Comparison of ENCODE assay signal across 8 cellular contexts in genomic region chr17:40329981-40330794, GRCh38. TPM values are rescaled to one million over a fixed set of nuclear protein-coding genes. Genes with fewer than 3 reads are reported as not detected.
DNase-seq lines count a peak whose midpoint lies in the region; ATAC-seq, FAIRE-seq and TF ChIP-seq lines count a peak whose summit lies in the region.

No MANE protein-coding gene starts in this region.

- H3K4me3 ChIP-seq in DND-41 (ENCODE audit: low read depth in 1 of 2, low read length in 2 of 2) (no peak overlapping the region), GM12878 (no peak overlapping the region)

- H3K27me3 ChIP-seq in DND-41 (ENCODE audit: insufficient read depth, low read length, poor library complexity) (no peaks in the 10 kb centered on the region), GM12878 (replicated peaks in 1 of 2; ENCODE audit: control insufficient read depth in 2 of 2, insufficient read depth in 2 of 2, low read length in 1 of 2) (no peaks in the 10 kb centered on the region)

- peaks cover 31% of the 10 kb centered on the region for H3K4me1 Mint-ChIP-seq in neural crest cell

- H3K4me1 ChIP-seq in DND-41 (ENCODE audit: insufficient read depth, low read length) (peaks cover 19% of the 10 kb centered on the region), GM12878 (ENCODE audit: control insufficient read depth, insufficient read depth, low read length) (peaks cover 40% of the 10 kb centered on the region)

- 0 out of 2 replicates have a peak, but pooled peaks cover 3% of the 10 kb centered on the region for H3K79me2 ChIP-seq in DND-41 (ENCODE audit: insufficient read depth, low read length)
- peaks cover 88% of the 10 kb centered on the region for H3K79me2 ChIP-seq in GM12878 (ENCODE audit: control insufficient read depth, insufficient read depth, low read length)

- in situ Hi-C loops in GM12878 (cut with MboI), result loop anchor here (10.0 kb wide), 1 partner anchor 1345 kb away; no protein-coding TSS in a partner anchor

- no peak overlapping the region for H3K4me2 ChIP-seq in DND-41 (ENCODE audit: insufficient read depth, low read length)
- H3K4me2 ChIP-seq in GM12878 (ENCODE audit: control insufficient read depth, insufficient read depth), result peak overlapping the region; percentile 62

- SMC1A ChIA-PET in GM12878 (lab: Charles Lee; ENCODE audit: uncharacterized antibody, unreplicated experiment), result interaction anchor here (1.4 to 2.3 kb wide), 2 partner anchors 11 to 25 kb away, joined by 4 to 9 read pairs; no protein-coding TSS in a partner anchor

- intact Hi-C loops in GM12878 (cut with micrococcal nuclease; ENCODE audit: unreplicated experiment), result loop anchor here (1.0 kb wide), 1 partner anchor 11 kb away; no protein-coding TSS in a partner anchor

- WGBS in GM12878 (ENCODE audit: insufficient coverage, insufficient replicate concordance, low lambda C conversion rate, missing lambda C conversion rate), result 48% methylated on average over 8 of the region's 9 CpGs

- CTCF ChIA-PET in GM12878 (lab: Yijun Ruan, JAX), result interaction anchor here (1.1 kb wide), 1 partner anchor 244 kb away, joined by 3 read pairs; no protein-coding TSS in a partner anchor

- H3K4me3 Mint-ChIP-seq in neural crest cell, result no peak overlapping the region

- POLR2A ChIA-PET in GM12878 (lab: Charles Lee), result interaction anchor here (1.3 kb wide), 1 partner anchor 10 kb away, joined by 5 read pairs; no protein-coding TSS in a partner anchor

- TF ChIP-seq CTCF in DND-41 (IDR thresholded peaks at IDR 0.05; ENCODE audit: borderline replicate concordance, extremely low read depth, low read length, poor library complexity, severe bottlenecking) (no peak), GM12878 (IDR thresholded peaks at IDR 0.05 in 2 of 3, conservative IDR thresholded peaks at IDR 0.05 in 1 of 3; ENCODE audit: control insufficient read depth in 2 of 3, extremely low read depth in 1 of 3, insufficient read depth in 1 of 3, low read depth in 3 of 3, low read length in 3 of 3) (no peak), neural crest cell (conservative IDR thresholded peaks at IDR 0.05) (no peak)

- H3K9ac ChIP-seq in DND-41 (ENCODE audit: low read depth, low read length), result no peak overlapping the region
- H3K9ac ChIP-seq in GM12878 (ENCODE audit: control insufficient read depth, insufficient read depth, low read length), result peak overlapping the region; percentile 50; the same call in 1 of the 2 replicates

- BruUV-seq in GM12878 (replicated peaks; lab: Mats Ljungman, UMichigan), result no TSS peak

- H3K9me3 ChIP-seq in DND-41 (ENCODE audit: insufficient read depth, low read length, severe bottlenecking) (no peaks in the 10 kb centered on the region), GM12878 (replicated peaks; ENCODE audit: control insufficient read depth, insufficient read depth, low read length) (no peaks in the 10 kb centered on the region)

- no peaks in the 10 kb centered on the region for H3K36me3 Mint-ChIP-seq in neural crest cell (ENCODE audit: low read depth)

- no peak for TF ChIP-seq EP300 in GM12878 (IDR thresholded peaks at IDR 0.05; ENCODE audit: borderline replicate concordance in 1 of 2, control insufficient read depth in 1 of 2, low read depth in 2 of 2, low read length in 2 of 2)

- ATAC-seq in DND-41 (ENCODE audit: insufficient read depth, low read depth) (peak; percentile 36), GM12878 (no peak), GM19328 (IDR thresholded peaks at IDR 0.05; ENCODE audit: unreplicated experiment) (no peak)

- RAD21 ChIA-PET in GM12878 (lab: Charles Lee; ENCODE audit: unreplicated experiment), result interaction anchor here (0.5 to 1.5 kb wide), 4 partner anchors 19 to 288 kb away, joined by 3 to 5 read pairs (median 3); no protein-coding TSS in a partner anchor

- H4K20me1 ChIP-seq in DND-41 (ENCODE audit: insufficient read depth, low read length) (peaks cover 22% of the 10 kb centered on the region), GM12878 (ENCODE audit: control insufficient read depth, insufficient read depth) (no peaks in the 10 kb centered on the region)

- TF ChIP-seq POLR2A in GM12878 (IDR thresholded peaks at IDR 0.05; ENCODE audit: low read depth, low read length), result no peak

- peak; percentile 83 for FAIRE-seq in GM12878 (lab: Jason Lieb, UNC)

- no peak for TF ChIP-seq RAD21 in GM12878 (IDR thresholded peaks at IDR 0.05; ENCODE audit: insufficient read depth, low read depth, low read length)

- peak overlapping the region; percentile 36 for H3K27ac Mint-ChIP-seq in neural crest cell (ENCODE audit: unreplicated experiment)

- DNase-seq in DND-41, result no peak
- peak; percentile 40 for DNase-seq in NCI-H1694 treated with DMSO at 0.1 percent for 48 hours (lab: John Stamatoyannopoulos, UW)
- DNase-seq in GM12878 (ENCODE audit: low read depth, low spot score), result no peak
- DNase-seq in neural crest cell (ENCODE audit: low read depth, low spot score), result no peak
- no peak for DNase-seq in 8988T
- DNase-seq in NK-92 (lab: John Stamatoyannopoulos, UW; ENCODE audit: unreplicated experiment), result no peak
- DNase-seq in LoVo (ENCODE audit: low spot score), result no peak

- H3K9me3 Mint-ChIP-seq in neural crest cell, result no peaks in the 10 kb centered on the region

- H2AFZ ChIP-seq in DND-41 (ENCODE audit: low read depth, low read length) (no peak overlapping the region), GM12878 (ENCODE audit: control insufficient read depth, low read depth, low read length) (no peak overlapping the region)

- H3K27me3 Mint-ChIP-seq in neural crest cell (ENCODE audit: low read depth), result no peaks in the 10 kb centered on the region

- H3K27ac ChIP-seq in DND-41 (ENCODE audit: low read length) (no peak overlapping the region), GM12878 (ENCODE audit: control insufficient read depth, insufficient read depth) (peak overlapping the region; percentile 54)

- H3K36me3 ChIP-seq in DND-41 (ENCODE audit: insufficient read depth, low read length), result peaks cover 8% of the 10 kb centered on the region; the same call in 1 of the 2 replicates
- peaks cover 19 to 24% of the 10 kb centered on the region in 2 experiments; a peak in 3 of 4 replicates for H3K36me3 ChIP-seq in GM12878 (ENCODE audit: control insufficient read depth in 2 of 2, insufficient read depth in 2 of 2, low read length in 1 of 2)

RNA-seq across cellular contexts. Expression of gene RARA, which starts 21.2 kb away (rescaled TPM):
- 30.5 and 34.4 TPM in 2 replicates for total RNA-seq in GM12878 (2013; cell fraction: nucleolus; rRNA removed)
- total RNA-seq in GM12878 (2014; rRNA removed) (15.5 and 17.3 TPM in 2 replicates), GM12878 (2014; rRNA removed; fragmentation: Illumina TruSeq; extraction: Trizol) (7.7 and 9.7 TPM in 2 replicates), GM12878 (2021) (33.6 and 34.8 TPM in 2 replicates), neural crest cell (22.3 and 25.9 TPM in 2 replicates)
- 12.0 TPM for polyA plus RNA-seq in GM12878 (2011; ENCODE audit: low read depth)
- polyA plus RNA-seq in GM12878 (2011; rRNA removed) (3.1 and 7.8 TPM in 2 replicates), GM12878 (2014; fragmentation: Illumina TruSeq; extraction: Trizol) (8.0 and 23.8 TPM in 2 replicates), GM12878 (2014; fragmentation: Nextera tagmentation; extraction: Ambion mirVana) (under 1 TPM; 0.13 to 0.16 TPM), GM12878 (2014; rRNA removed) (14.3 and 20.2 TPM in 2 replicates), GM12878 (2016; fragmentation: Nextera tagmentation; extraction: Ambion mirVana) (10 to 100 TPM; 12.9 to 15.4 TPM)
- 10.0 and 13.4 TPM in 2 replicates for polyA plus RNA-seq in GM12878 (2011; cell fraction: cytosol; rRNA removed)
- polyA plus RNA-seq in GM12878 (2011; cell fraction: nucleus; rRNA removed), result 29.2 and 38.2 TPM in 2 replicates
- 23.0 and 26.5 TPM in 2 replicates for polyA plus RNA-seq in GM12878 (2012)
- polyA minus RNA-seq in GM12878 (2011; rRNA and poly(A)+ RNA removed), result 8.7 and 13.7 TPM in 2 replicates
- 15.1 and 20.3 TPM in 2 replicates for polyA minus RNA-seq in GM12878 (2011; cell fraction: cytosol; rRNA and poly(A)+ RNA removed)
- polyA minus RNA-seq in GM12878 (2011; cell fraction: nucleus; rRNA and poly(A)+ RNA removed), result 9.7 and 15.5 TPM in 2 replicates

RNA-seq across cellular contexts. Expression of gene GJD3, which starts 34.3 kb away (rescaled TPM):
- total RNA-seq in GM12878 (2013; cell fraction: nucleolus; rRNA removed), result not detected in 2 replicates
- total RNA-seq in GM12878 (2014; rRNA removed) (not detected in 2 replicates), GM12878 (2014; rRNA removed; fragmentation: Illumina TruSeq; extraction: Trizol) (not detected in 2 replicates), GM12878 (2021) (not detected in 2 replicates), neural crest cell (0.34 TPM in 1 of 2 replicates, not detected in the other)
- not detected for polyA plus RNA-seq in GM12878 (2011; ENCODE audit: low read depth)
- polyA plus RNA-seq in GM12878 (2011; rRNA removed) (not detected in 2 replicates), GM12878 (2014; fragmentation: Illumina TruSeq; extraction: Trizol) (not detected in 2 replicates), GM12878 (2014; fragmentation: Nextera tagmentation; extraction: Ambion mirVana) (not detected), GM12878 (2014; rRNA removed) (not detected in 2 replicates), GM12878 (2016; fragmentation: Nextera tagmentation; extraction: Ambion mirVana) (1 to 10 TPM in 1 of 2 experiments, not detected in 1; 1.6 TPM)
- polyA plus RNA-seq in GM12878 (2011; cell fraction: cytosol; rRNA removed), result not detected in 2 replicates
- polyA plus RNA-seq in GM12878 (2011; cell fraction: nucleus; rRNA removed), result not detected in 2 replicates
- not detected in 2 replicates for polyA plus RNA-seq in GM12878 (2012)
- not detected in 2 replicates for polyA minus RNA-seq in GM12878 (2011; rRNA and poly(A)+ RNA removed)
- polyA minus RNA-seq in GM12878 (2011; cell fraction: cytosol; rRNA and poly(A)+ RNA removed), result not detected in 2 replicates
- not detected in 2 replicates for polyA minus RNA-seq in GM12878 (2011; cell fraction: nucleus; rRNA and poly(A)+ RNA removed)

RNA-seq across cellular contexts. Expression of gene CDC6, which starts 42.5 kb away (rescaled TPM):
- total RNA-seq in GM12878 (2013; cell fraction: nucleolus; rRNA removed), result 25.9 and 32.3 TPM in 2 replicates
- total RNA-seq in GM12878 (2014; rRNA removed), result 39.0 and 43.8 TPM in 2 replicates
- 46.8 and 53.0 TPM in 2 replicates for total RNA-seq in GM12878 (2014; rRNA removed; fragmentation: Illumina TruSeq; extraction: Trizol)
- 47.7 and 52.0 TPM in 2 replicates for total RNA-seq in GM12878 (2021)
- 20.0 TPM for polyA plus RNA-seq in GM12878 (2011; ENCODE audit: low read depth)
- polyA plus RNA-seq in GM12878 (2011; rRNA removed), result 43.1 and 48.5 TPM in 2 replicates
- 18.9 and 20.1 TPM in 2 replicates for polyA plus RNA-seq in GM12878 (2011; cell fraction: cytosol; rRNA removed)
- polyA plus RNA-seq in GM12878 (2011; cell fraction: nucleus; rRNA removed), result 18.7 and 26.9 TPM in 2 replicates
- 18.9 and 19.5 TPM in 2 replicates for polyA plus RNA-seq in GM12878 (2012)
- polyA plus RNA-seq in GM12878 (2014; fragmentation: Illumina TruSeq; extraction: Trizol), result 54.4 and 59.6 TPM in 2 replicates
- polyA plus RNA-seq in GM12878 (2014; fragmentation: Nextera tagmentation; extraction: Ambion mirVana), result 10 to 100 TPM; 13.3 to 18.6 TPM
- polyA plus RNA-seq in GM12878 (2014; rRNA removed), result 25.9 and 26.3 TPM in 2 replicates
- polyA plus RNA-seq in GM12878 (2016; fragmentation: Nextera tagmentation; extraction: Ambion mirVana), result 10 to 100 TPM; 59.3 to 60.9 TPM
- 15.8 and 24.1 TPM in 2 replicates for polyA minus RNA-seq in GM12878 (2011; rRNA and poly(A)+ RNA removed)
- 9.6 and 10.5 TPM in 2 replicates for polyA minus RNA-seq in GM12878 (2011; cell fraction: cytosol; rRNA and poly(A)+ RNA removed)
- polyA minus RNA-seq in GM12878 (2011; cell fraction: nucleus; rRNA and poly(A)+ RNA removed), result 12.3 and 28.6 TPM in 2 replicates
- total RNA-seq in neural crest cell, result 94.5 and 104 TPM in 2 replicates
